ENCODE assay signal across 8 cellular contexts in genomic region chr17:50169121-50169764, GRCh38. TPM values are rescaled to one million over a fixed set of nuclear protein-coding genes. Genes with fewer than 3 reads are reported as not detected.
DNase-seq lines count a peak whose midpoint lies in the region; ATAC-seq lines count a peak whose summit lies in the region.

No MANE protein-coding gene starts in this region.

- H3K4me1 Mint-ChIP-seq in stimulated activated effector memory CD8-positive, alpha-beta T cell treated with anti-CD3 and anti-CD28 coated beads, Interleukin-12 subunit alpha, Interleukin-12 subunit beta, amount 100 ng/mL, for 72 hours, result peaks cover 19% of the 10 kb centered on the region

- H3K27ac Mint-ChIP-seq in stimulated activated effector memory CD8-positive, alpha-beta T cell treated with anti-CD3 and anti-CD28 coated beads, Interleukin-12 subunit alpha, Interleukin-12 subunit beta, amount 100 ng/mL, for 72 hours, result peak overlapping the region; percentile 78

- H3K36me3 Mint-ChIP-seq in stimulated activated effector memory CD8-positive, alpha-beta T cell treated with anti-CD3 and anti-CD28 coated beads, Interleukin-12 subunit alpha, Interleukin-12 subunit beta, amount 100 ng/mL, for 72 hours, result peaks cover 6% of the 10 kb centered on the region

- intact Hi-C loops in left colon (cut with DNase I, micrococcal nuclease), result no loop called here

- peak overlapping the region; percentile 57 for H3K4me3 Mint-ChIP-seq in stimulated activated effector memory CD8-positive, alpha-beta T cell treated with anti-CD3 and anti-CD28 coated beads, Interleukin-12 subunit alpha, Interleukin-12 subunit beta, amount 100 ng/mL, for 72 hours

- ATAC-seq in left colon, result peak; percentile 70
- peak; percentile 70 for ATAC-seq in stimulated activated effector memory CD8-positive, alpha-beta T cell treated with anti-CD3 and anti-CD28 coated beads, Interleukin-12 subunit alpha, Interleukin-12 subunit beta, amount 100 ng/mL, for 72 hours

- H3K9me3 Mint-ChIP-seq in stimulated activated effector memory CD8-positive, alpha-beta T cell treated with anti-CD3 and anti-CD28 coated beads, Interleukin-12 subunit alpha, Interleukin-12 subunit beta, amount 100 ng/mL, for 72 hours, result no peaks in the 10 kb centered on the region

- peak; percentile 35 for DNase-seq in NCI-H1092 treated with DMSO at 0.1 percent for 48 hours (lab: John Stamatoyannopoulos, UW)
- DNase-seq in NCI-H1092 (lab: John Stamatoyannopoulos, UW), result no peak
- peak; percentile 52 for DNase-seq in NCI-H1048 (lab: John Stamatoyannopoulos, UW)
- DNase-seq in T-helper 22 cell (ENCODE audit: low read depth), result peak; percentile 35
- peak; percentile 67 for DNase-seq in brain pericyte (ENCODE audit: low read depth, low spot score)
- DNase-seq in left colon, result peak in 1 of 2 donors; percentile 47
- peak; percentile 38 to 82 for DNase-seq in stimulated activated effector memory CD8-positive, alpha-beta T cell treated with anti-CD3 and anti-CD28 coated beads, Interleukin-12 subunit alpha, Interleukin-12 subunit beta, amount 100 ng/mL, for 72 hours (ENCODE audit: low spot score in 2 of 2)
- no peak for DNase-seq in hepatic stellate cell (ENCODE audit: low spot score)

RNA-seq across cellular contexts. Expression of gene SGCA, which starts 3.4 kb away (rescaled TPM):
- total RNA-seq in left colon, result 1 to 10 TPM in 1 of 2 donors, under 1 TPM in 1; 0.31 to 4.7 TPM

RNA-seq across cellular contexts. Expression of gene PPP1R9B, which starts 18.8 kb away (rescaled TPM):
- total RNA-seq in left colon, result 10 to 100 TPM; 30.6 to 34.3 TPM

RNA-seq across cellular contexts. Expression of gene COL1A1, which starts 32.2 kb away (rescaled TPM):
- 10 to 100 TPM; 33.5 to 91.9 TPM for total RNA-seq in left colon

RNA-seq across cellular contexts. Expression of gene SAMD14, which starts 39.3 kb away (rescaled TPM):
- under 1 TPM; 0.70 to 0.92 TPM for total RNA-seq in left colon

Comparison
In these comparisons a context has a peak if more than half of its experiments do, and no peak if none do; other contexts are left out.
1. DNase-seq: peak in NCI-H1092 treated with DMSO at 0.1 percent for 48 hours (single experiment), NCI-H1048 (single experiment), T-helper 22 cell (single experiment), brain pericyte (single experiment) and stimulated activated effector memory CD8-positive, alpha-beta T cell treated with anti-CD3 and anti-CD28 coated beads, Interleukin-12 subunit alpha, Interleukin-12 subunit beta, amount 100 ng/mL, for 72 hours (2 of 2); none in NCI-H1092 (single experiment) and hepatic stellate cell (single experiment).